Comparison of ENCODE assay signal across 28 cellular contexts in the genomic region with DNA sequence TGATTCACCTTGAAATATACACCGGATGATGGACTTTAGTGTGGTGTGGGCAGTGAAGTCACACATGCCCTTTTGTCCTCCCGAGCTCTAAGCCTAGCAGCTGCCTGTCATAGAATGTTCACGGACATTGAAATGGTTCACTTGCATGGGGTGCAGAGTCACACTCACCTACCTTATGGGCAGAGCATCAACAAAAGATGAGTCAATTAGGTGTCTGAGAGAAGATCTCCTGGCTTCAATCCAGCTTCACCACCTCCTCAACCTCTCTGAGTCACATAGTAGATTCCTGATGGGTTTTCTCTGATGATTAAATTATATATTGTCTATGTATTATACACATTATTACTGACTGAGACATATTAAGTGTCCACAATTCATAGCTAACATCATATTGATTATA. TPM values are rescaled to one million over a fixed set of nuclear protein-coding genes. Genes with fewer than 3 reads are reported as not detected.
DNase-seq lines count a peak whose midpoint lies in the region; ATAC-seq and TF ChIP-seq lines count a peak whose summit lies in the region.
"Had no signal": no experiment of that assay in that cellular context is flagged by ENCODE, and none has a peak within 500 bp of the region (broad histone marks: within the 10 kb centered on the region; RNA-seq: fewer than 3 reads in every experiment).

No MANE protein-coding gene starts in this region.

- H3K4me1 ChIP-seq in uterus = no peaks in the 10 kb centered on the region
- H3K4me1 ChIP-seq: SJSA1 had no signal

- no peaks in the 10 kb centered on the region for H3K36me3 Mint-ChIP-seq in osteocyte (ENCODE audit: unreplicated experiment)
- H3K36me3 Mint-ChIP-seq: CD4-positive, CD25-positive, alpha-beta regulatory T cell; IgD-negative memory B cell; natural killer cell treated with Interleukin-12 subunit alpha and Interleukin-12 subunit beta and Interleukin-15 and Interleukin-18, amount 100 ng/mL, for 72 hours had no signal

- no peaks in the 10 kb centered on the region for H3K9me3 Mint-ChIP-seq in osteocyte (ENCODE audit: unreplicated experiment)
- H3K9me3 Mint-ChIP-seq: activated B cell treated with CpG ODN at 0.5 μM for 24 hours; IgD-negative memory B cell; natural killer cell treated with Interleukin-12 subunit alpha and Interleukin-12 subunit beta and Interleukin-15 and Interleukin-18, amount 100 ng/mL, for 72 hours had no signal

- no peaks in the 10 kb centered on the region for H3K9me3 ChIP-seq in uterus
- H3K9me3 ChIP-seq: mucosa of descending colon, Peyer's patch, SJSA1, upper lobe of left lung had no signal

- no peak overlapping the region for H3K27ac Mint-ChIP-seq in osteocyte (ENCODE audit: unreplicated experiment)
- H3K27ac Mint-ChIP-seq: activated B cell treated with CpG ODN at 0.5 μM for 24 hours; CD4-positive, CD25-positive, alpha-beta regulatory T cell; IgD-negative memory B cell; natural killer cell treated with Interleukin-12 subunit alpha and Interleukin-12 subunit beta and Interleukin-15 and Interleukin-18, amount 100 ng/mL, for 72 hours had no signal

- H3K27me3 Mint-ChIP-seq in osteocyte (ENCODE audit: unreplicated experiment) = peaks cover 84% of the 10 kb centered on the region

- no peak for DNase-seq in activated CD4-positive, CD25-positive, alpha-beta regulatory T cell (lab: John Stamatoyannopoulos, UW)
- DNase-seq in DMS53 treated with DMSO at 0.1 percent for 48 hours (lab: John Stamatoyannopoulos, UW; ENCODE audit: unreplicated experiment) (peak; percentile 35), SW480 (ENCODE audit: low spot score) (peak; percentile 32), kidney glomerular epithelial cell (lab: John Stamatoyannopoulos, UW) (peak; percentile 1), osteocyte (ENCODE audit: extremely low spot score, unreplicated experiment) (no peak), GM10266 (ENCODE audit: extremely low spot score) (no peak), uterus (no peak)
- DNase-seq: activated B cell treated with CpG ODN at 0.5 μM for 24 hours; activated CD8-positive, alpha-beta memory T cell treated with anti-CD3 and anti-CD28 coated beads for 24 hours; activated naive CD4-positive, alpha-beta T cell; amniotic stem cell; brain microvascular endothelial cell; CD4-positive, CD25-positive, alpha-beta regulatory T cell; mucosa of descending colon; NCI-H2029; NCI-H526; Peyer's patch; stimulated activated CD4-positive, alpha-beta T cell treated with anti-CD3 and anti-CD28 coated beads, Interleukin-1b, Interleukin-23, amount 100 ng/mL, for 48 hours; substantia nigra; T-helper 1 cell; upper lobe of left lung had no signal

- no peak overlapping the region for H3K27ac ChIP-seq in uterus
- H3K27ac ChIP-seq: 22Rv1, brain microvascular endothelial cell, Peyer's patch, SJSA1, skin epidermis, upper lobe of left lung had no signal

- peaks cover 0 to 45% of the 10 kb centered on the region in 2 donors for H3K27me3 ChIP-seq in uterus

- H3K36me3 ChIP-seq in uterus = no peaks in the 10 kb centered on the region
- H3K36me3 ChIP-seq: brain microvascular endothelial cell, Peyer's patch, SJSA1, upper lobe of left lung had no signal

- peak; percentile 74 to 83 for ATAC-seq in activated CD4-positive, CD25-positive, alpha-beta regulatory T cell treated with anti-CD3 and anti-CD28 coated beads, Interleukin-2, amount 50 U/mL, for 24 hours
- ATAC-seq: mucosa of descending colon; natural killer cell treated with Interleukin-12 subunit alpha and Interleukin-12 subunit beta and Interleukin-15 and Interleukin-18, amount 100 ng/mL, for 72 hours had no signal

- TF ChIP-seq POLR2A in uterus (IDR thresholded peaks at IDR 0.05) = no peak

- TF ChIP-seq CTCF in osteocyte (IDR thresholded peaks at IDR 0.05) (no peak), GM10266 (IDR thresholded peaks at IDR 0.05; ENCODE audit: control insufficient read depth, insufficient read depth, low read depth, missing control alignments) (no peak), uterus (IDR thresholded peaks at IDR 0.05) (no peak)

- peaks cover 7% of the 10 kb centered on the region for H3K4me1 Mint-ChIP-seq in osteocyte (ENCODE audit: unreplicated experiment)
- H3K4me1 Mint-ChIP-seq: IgD-negative memory B cell had no signal

- intact Hi-C loops in uterus (cut with DNase I; ENCODE audit: low total_unique reads) = no loop called here

- no peak overlapping the region for H3K4me3 ChIP-seq in uterus
- H3K4me3 ChIP-seq: lung, mucosa of descending colon, Peyer's patch, SJSA1, skin epidermis, upper lobe of left lung had no signal

- H3K4me3 Mint-ChIP-seq in osteocyte (ENCODE audit: unreplicated experiment) = no peak overlapping the region
- H3K4me3 Mint-ChIP-seq: activated B cell treated with CpG ODN at 0.5 μM for 24 hours; CD4-positive, CD25-positive, alpha-beta regulatory T cell; IgD-negative memory B cell; natural killer cell treated with Interleukin-12 subunit alpha and Interleukin-12 subunit beta and Interleukin-15 and Interleukin-18, amount 100 ng/mL, for 72 hours had no signal

RNA-seq across cellular contexts. Expression of a gene that starts 48.1 kb away (rescaled TPM):
- total RNA-seq in osteocyte (170 and 174 TPM in 2 replicates), uterus (100 to 1,000 TPM; 207 to 628 (median 416) TPM)

Comparison
In these comparisons a context has a peak if more than half of its experiments do, and no peak if none do; other contexts are left out.
1. DNase-seq: peak in DMS53 treated with DMSO at 0.1 percent for 48 hours (single experiment), SW480 (single experiment) and kidney glomerular epithelial cell (single experiment); none in activated CD4-positive, CD25-positive, alpha-beta regulatory T cell (0 of 4), osteocyte (single experiment), GM10266 (single experiment) and uterus (0 of 2).